In genomic region chr15:42157981-42158765, GRCh38 we compare ENCODE assay signal across 12 cellular contexts. TPM values are rescaled to one million over a fixed set of nuclear protein-coding genes. Genes with fewer than 3 reads are reported as not detected.
DNase-seq lines count a peak whose midpoint lies in the region; ATAC-seq and TF ChIP-seq lines count a peak whose summit lies in the region.
"Had no signal": no experiment of that assay in that cellular context is flagged by ENCODE, and none has a peak within 500 bp of the region (broad histone marks: within the 10 kb centered on the region; RNA-seq: fewer than 3 reads in every experiment).

No MANE protein-coding gene starts in this region.

- no peak overlapping the region for H3K27ac ChIP-seq in trophoblast cell (ENCODE audit: low read depth, low read length)
- H3K27ac ChIP-seq: suprapubic skin had no signal

- H3K4me1 ChIP-seq in trophoblast cell (ENCODE audit: control insufficient read depth in 1 of 2, insufficient read depth in 2 of 2, low read length in 2 of 2): peaks cover 12 to 13% of the 10 kb centered on the region in 2 experiments

- H3K4ac ChIP-seq in trophoblast cell (ENCODE audit: low read depth, low read length): no peak overlapping the region

- DNase-seq in EH (ENCODE audit: low read depth) (peak; percentile 65), MV-4-11 (lab: John Stamatoyannopoulos, UW) (peak; percentile 41), choroid plexus epithelial cell (ENCODE audit: low read depth) (peak; percentile 81), trophoblast cell (peak; percentile 55 to 68), NCI-H345 treated with DMSO at 0.1 percent for 48 hours (lab: John Stamatoyannopoulos, UW; ENCODE audit: unreplicated experiment) (no peak), T1000 (lab: John Stamatoyannopoulos, UW) (no peak)
- no peak for DNase-seq in activated CD8-positive, alpha-beta memory T cell treated with anti-CD3 and anti-CD28 coated beads, Interleukin-2, amount 50 U/mL, for 4 hours
- DNase-seq: NCI-H2227 treated with DMSO at 0.1 percent for 48 hours, T-helper 9 cell had no signal

- no peak overlapping the region for H3K23ac ChIP-seq in trophoblast cell (ENCODE audit: low read length)

- H3K14ac ChIP-seq in trophoblast cell (ENCODE audit: low read length): no peak overlapping the region

- peaks cover 35 to 42% of the 10 kb centered on the region in 2 experiments for H3K36me3 ChIP-seq in trophoblast cell (ENCODE audit: control insufficient read depth in 1 of 2, insufficient read depth in 2 of 2, low read length in 2 of 2)

- H4K8ac ChIP-seq in trophoblast cell (ENCODE audit: low read depth, low read length): no peak overlapping the region

- H4K91ac ChIP-seq in trophoblast cell (ENCODE audit: low read depth, low read length): no peak overlapping the region

- H2AFZ ChIP-seq in trophoblast cell (ENCODE audit: insufficient read depth, low read length, poor library complexity): no peak overlapping the region

- no peak for ATAC-seq in GM21529 (IDR thresholded peaks at IDR 0.05; ENCODE audit: unreplicated experiment)
- ATAC-seq: esophagus mucosa had no signal

- no peaks in the 10 kb centered on the region for H3K79me1 ChIP-seq in trophoblast cell (ENCODE audit: low read length)

- no peaks in the 10 kb centered on the region for H3K9me3 ChIP-seq in trophoblast cell (ENCODE audit: insufficient read depth, low read depth, low read length)
- H3K9me3 ChIP-seq: suprapubic skin had no signal

- H3K79me2 ChIP-seq in trophoblast cell (ENCODE audit: control insufficient read depth, insufficient read depth, low read length, poor library complexity): no peaks in the 10 kb centered on the region

- no peak for TF ChIP-seq CTCF in choroid plexus epithelial cell (conservative IDR thresholded peaks at IDR 0.05; ENCODE audit: low read depth, low read length)

- H3K18ac ChIP-seq in trophoblast cell (ENCODE audit: low read length): no peak overlapping the region

- H2BK120ac ChIP-seq in trophoblast cell (ENCODE audit: insufficient read depth, low read length, poor library complexity): no peak overlapping the region

- H3K27me3 ChIP-seq in trophoblast cell (ENCODE audit: insufficient read depth, low read length): no peaks in the 10 kb centered on the region
- H3K27me3 ChIP-seq: suprapubic skin had no signal

- no peak overlapping the region for H2BK5ac ChIP-seq in trophoblast cell (ENCODE audit: low read depth, low read length, poor library complexity)

- H4K12ac ChIP-seq in trophoblast cell (ENCODE audit: low read depth, low read length): no peak overlapping the region

- WGBS in trophoblast cell (ENCODE audit: extremely low coverage, insufficient coverage, insufficient read length): no CpG with 5 or more reads among the region's 8 CpGs

- H2BK12ac ChIP-seq in trophoblast cell (ENCODE audit: low read length): no peak overlapping the region

- H3K9ac ChIP-seq in trophoblast cell (ENCODE audit: low read length): no peak overlapping the region

- no peak overlapping the region for H3K4me2 ChIP-seq in trophoblast cell (ENCODE audit: low read length)

- no peak overlapping the region for H2AK5ac ChIP-seq in trophoblast cell (ENCODE audit: low read length)

- H3K4me3 ChIP-seq in choroid plexus epithelial cell (ENCODE audit: low read depth, low read length) (no peak overlapping the region), trophoblast cell (ENCODE audit: low read depth, low read length) (no peak overlapping the region)
- H3K4me3 ChIP-seq: suprapubic skin had no signal

RNA-seq across cellular contexts. Expression of gene PLA2G4F, which starts 1.7 kb away (rescaled TPM):
- 0.96 and 1.1 TPM in 2 replicates for polyA plus RNA-seq in trophoblast cell (2013)

RNA-seq across cellular contexts. Expression of gene VPS39, which starts 49.9 kb away (rescaled TPM):
- 29.3 and 29.5 TPM in 2 replicates for polyA plus RNA-seq in trophoblast cell (2013)

Comparison
In these comparisons a context has a peak if more than half of its experiments do, and no peak if none do; other contexts are left out.
1. DNase-seq: peak in EH (single experiment), MV-4-11 (single experiment), choroid plexus epithelial cell (single experiment) and trophoblast cell (2 of 2); none in NCI-H345 treated with DMSO at 0.1 percent for 48 hours (single experiment), T1000 (single experiment) and activated CD8-positive, alpha-beta memory T cell treated with anti-CD3 and anti-CD28 coated beads, Interleukin-2, amount 50 U/mL, for 4 hours (single experiment).